Comparison of ENCODE assay signal across 1 cellular context in genomic region chr1:50978144-50978851, GRCh38.
TF ChIP-seq lines count a peak whose summit lies in the region.

No MANE protein-coding gene starts in this region.

TF ChIP-seq in K562, 482 proteins besides CTCF, POLR2A, EP300 and RAD21 (continued from another document and continues in another):
- no peak for TF ChIP-seq NCOR1 (IDR thresholded peaks at IDR 0.05)
- no peak for TF ChIP-seq ZNF282 (CRISPR knock-in tag; IDR thresholded peaks at IDR 0.05)
- TF ChIP-seq ZNF124 (CRISPR knock-in tag; IDR thresholded peaks at IDR 0.05), result peak; percentile 39; the same call in 1 of the 2 replicates
- no peak for TF ChIP-seq SOX6 (IDR thresholded peaks at IDR 0.05)
- TF ChIP-seq EP400 (IDR thresholded peaks at IDR 0.05), result no peak
- no peak for TF ChIP-seq TCF3 (CRISPR knock-in tag; IDR thresholded peaks at IDR 0.05)
- TF ChIP-seq ID3 (CRISPR knock-in tag; IDR thresholded peaks at IDR 0.05), result no peak
- TF ChIP-seq ID3 (tag; IDR thresholded peaks at IDR 0.05), result peak; percentile 65
- TF ChIP-seq CHD2 (IDR thresholded peaks at IDR 0.05; ENCODE audit: low read depth, low read length), result peak; percentile 49; the same call in 1 of the 2 replicates
- TF ChIP-seq ZBTB43 (CRISPR knock-in tag; IDR thresholded peaks at IDR 0.05), result no peak
- TF ChIP-seq SIRT6 (IDR thresholded peaks at IDR 0.05; ENCODE audit: low read depth, low read length), result no peak
- TF ChIP-seq HNRNPL (IDR thresholded peaks at IDR 0.05; ENCODE audit: low read depth, low read length), result peak; percentile 79
- TF ChIP-seq ZNF165 (CRISPR knock-in tag; IDR thresholded peaks at IDR 0.05; ENCODE audit: borderline replicate concordance), result no peak
- TF ChIP-seq ZNF609 (CRISPR knock-in tag; IDR thresholded peaks at IDR 0.05; ENCODE audit: borderline replicate concordance), result 0 out of 2 replicates have a peak, but pooled peaks have one; percentile 52
- no peak for TF ChIP-seq PYGO2 (tag; IDR thresholded peaks at IDR 0.05)
- TF ChIP-seq WHSC1 (IDR thresholded peaks at IDR 0.05; ENCODE audit: low read length), result no peak
- peak in 1 of 2 experiments; percentile 86; a peak in 2 of 4 replicates for TF ChIP-seq ZNF639 (CRISPR knock-in tag; conservative IDR thresholded peaks at IDR 0.05 in 1 of 2, IDR thresholded peaks at IDR 0.05 in 1 of 2)
- TF ChIP-seq ARID3A (IDR thresholded peaks at IDR 0.05; ENCODE audit: borderline replicate concordance, low read depth, low read length), result no peak
- TF ChIP-seq BRF2 (IDR thresholded peaks at IDR 0.05; ENCODE audit: borderline replicate concordance, insufficient read depth, insufficient read length), result no peak
- peak; percentile 69; the same call in 1 of the 2 replicates for TF ChIP-seq CBX1 (IDR thresholded peaks at IDR 0.05; ENCODE audit: low read depth)
- no peak for TF ChIP-seq KLF1 (tag; IDR thresholded peaks at IDR 0.05)
- TF ChIP-seq ZNF143 (CRISPR knock-in tag; IDR thresholded peaks at IDR 0.05), result peak; percentile 40; the same call in 1 of the 2 replicates
- TF ChIP-seq NFIX (CRISPR knock-in tag; IDR thresholded peaks at IDR 0.05; ENCODE audit: low read depth), result no peak
- no peak for TF ChIP-seq ILF3 (IDR thresholded peaks at IDR 0.05; ENCODE audit: borderline replicate concordance)
- no peak for TF ChIP-seq SMARCC2 (IDR thresholded peaks at IDR 0.05; ENCODE audit: low read depth)
- TF ChIP-seq ZMIZ1 (IDR thresholded peaks at IDR 0.05; ENCODE audit: low read depth in 2 of 2, low read length in 2 of 2), result 0 out of 4 replicates have a peak, but pooled peaks of 1 of the 2 experiments have one; percentile 36
- no peak for TF ChIP-seq ZNF766 (CRISPR knock-in tag; conservative IDR thresholded peaks at IDR 0.05)
- TF ChIP-seq PHTF2 (CRISPR knock-in tag; IDR thresholded peaks at IDR 0.05), result no peak
- TF ChIP-seq TEAD2 (tag; IDR thresholded peaks at IDR 0.05), result no peak
- peak; percentile 55 for TF ChIP-seq CREM (IDR thresholded peaks at IDR 0.05; ENCODE audit: low read depth)
- no peak for TF ChIP-seq ZNF764 (CRISPR knock-in tag; IDR thresholded peaks at IDR 0.05; ENCODE audit: low read depth)
- peak; percentile 13 for TF ChIP-seq POLR2B (IDR thresholded peaks at IDR 0.05; ENCODE audit: low read depth, partially characterized antibody)
- TF ChIP-seq TEAD1 (CRISPR knock-in tag; IDR thresholded peaks at IDR 0.05), result no peak
- no peak for TF ChIP-seq ZNF23 (CRISPR knock-in tag; IDR thresholded peaks at IDR 0.05)
- no peak; the same call in 1 of the 2 replicates for TF ChIP-seq KAT7 (CRISPR knock-in tag; IDR thresholded peaks at IDR 0.05; ENCODE audit: borderline replicate concordance)
- TF ChIP-seq STAT5A (IDR thresholded peaks at IDR 0.05; ENCODE audit: borderline replicate concordance, low read length), result no peak
- no peak for TF ChIP-seq PURB (CRISPR knock-in tag; IDR thresholded peaks at IDR 0.05; ENCODE audit: low read depth)
- TF ChIP-seq ZNF511 (CRISPR knock-in tag; IDR thresholded peaks at IDR 0.05), result no peak
- TF ChIP-seq FOXA1 (IDR thresholded peaks at IDR 0.05; ENCODE audit: borderline replicate concordance), result no peak
- peak; percentile 77 for TF ChIP-seq CXXC5 (CRISPR knock-in tag; IDR thresholded peaks at IDR 0.05)
- no peak for TF ChIP-seq SIX5 (IDR thresholded peaks at IDR 0.05; ENCODE audit: borderline replicate concordance in 1 of 2, insufficient read depth in 1 of 2, low read depth in 1 of 2, low read length in 2 of 2)
- TF ChIP-seq ESRRA (IDR thresholded peaks at IDR 0.05; ENCODE audit: borderline replicate concordance, low read depth), result no peak
- TF ChIP-seq HDAC8 (tag; IDR thresholded peaks at IDR 0.05), result no peak
- TF ChIP-seq MXI1 (IDR thresholded peaks at IDR 0.05; ENCODE audit: low read depth, low read length), result no peak
- TF ChIP-seq OTX1 (CRISPR knock-in tag; IDR thresholded peaks at IDR 0.05), result no peak
- no peak for TF ChIP-seq BRF1 (IDR thresholded peaks at IDR 0.05; ENCODE audit: borderline replicate concordance, extremely low read depth, insufficient read length)
- no peak for TF ChIP-seq DLX4 (CRISPR knock-in tag; IDR thresholded peaks at IDR 0.05)
- no peak for TF ChIP-seq BRD9 (IDR thresholded peaks at IDR 0.05; ENCODE audit: low read depth, partially characterized antibody)
- TF ChIP-seq HBP1 (CRISPR knock-in tag; IDR thresholded peaks at IDR 0.05), result no peak
- TF ChIP-seq HNRNPLL (IDR thresholded peaks at IDR 0.05; ENCODE audit: low read depth, low read length, poor library complexity, severe bottlenecking), result peak; percentile 92
- no peak for TF ChIP-seq NR2C1 (IDR thresholded peaks at IDR 0.05)
- TF ChIP-seq NR2C1 (tag; IDR thresholded peaks at IDR 0.05), result no peak
- TF ChIP-seq ZNF778 (CRISPR knock-in tag; IDR thresholded peaks at IDR 0.05), result no peak
- 0 out of 2 replicates have a peak, but pooled peaks have one; percentile 60 for TF ChIP-seq SMARCE1 (IDR thresholded peaks at IDR 0.05)
- TF ChIP-seq ELF2 (CRISPR knock-in tag; IDR thresholded peaks at IDR 0.05), result no peak
- peak; percentile 63 for TF ChIP-seq ZNF263 (CRISPR knock-in tag; IDR thresholded peaks at IDR 0.05; ENCODE audit: borderline replicate concordance)
